Comparison of ENCODE assay signal across 13 cellular contexts in the genomic region with DNA sequence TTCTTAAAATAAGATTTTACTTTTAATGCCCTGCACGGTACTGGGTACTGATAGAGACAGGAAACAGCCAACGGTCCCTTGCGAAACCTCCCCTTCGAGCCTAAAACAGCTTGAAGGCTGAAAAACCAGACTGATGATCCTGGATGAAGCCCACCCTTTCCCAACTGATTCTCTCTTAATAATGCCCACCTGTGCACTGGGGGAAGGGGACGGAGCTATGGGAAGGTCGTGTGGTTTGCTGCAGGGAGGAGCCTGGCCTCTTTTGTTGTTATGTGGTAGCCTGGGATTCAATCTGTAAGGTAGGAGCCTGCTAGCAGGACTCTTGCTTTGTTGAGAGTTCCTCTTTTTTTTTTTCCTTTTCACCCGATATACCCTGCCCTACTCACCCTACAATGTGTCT. TPM values are rescaled to one million over a fixed set of nuclear protein-coding genes. Genes with fewer than 3 reads are reported as not detected.
A peak's percentile ranks its signal among the peaks of the same experiment; 100 is the strongest.
DNase-seq lines count a peak whose midpoint lies in the region; ATAC-seq and TF ChIP-seq lines count a peak whose summit lies in the region.
"Had no signal": no experiment of that assay in that cellular context is flagged by ENCODE, and none has a peak within 500 bp of the region (broad histone marks: within the 10 kb centered on the region; RNA-seq: fewer than 3 reads in every experiment).

No MANE protein-coding gene starts in this region.

- peaks cover 50% of the 10 kb centered on the region for H3K4me1 Mint-ChIP-seq in activated CD4-positive, alpha-beta T cell treated with anti-CD3 and anti-CD28 coated beads for 36 hours
- peaks cover 60% of the 10 kb centered on the region for H3K4me1 Mint-ChIP-seq in activated naive CD8-positive, alpha-beta T cell treated with anti-CD3 and anti-CD28 coated beads for 36 hours
- peaks cover 11% of the 10 kb centered on the region for H3K4me1 Mint-ChIP-seq in nephron progenitor cell

- no peaks in the 10 kb centered on the region for H3K27me3 ChIP-seq in HAP-1 (ENCODE audit: low read depth)
- H3K27me3 ChIP-seq: tibial nerve had no signal

- H3K4me3 ChIP-seq in coronary artery = no peak overlapping the region
- H3K4me3 ChIP-seq in HAP-1 = no peak overlapping the region
- H3K4me3 ChIP-seq: A549, tibial nerve had no signal

- in situ Hi-C loops in HAP-1 (cut with MboI; ENCODE audit: low sequenced_read_pairs) = no loop called here

- intact Hi-C loops in activated CD4-positive, alpha-beta T cell treated with anti-CD3 and anti-CD28 coated beads for 36 hours (cut with DNase I, micrococcal nuclease) = loop anchor here in 1 of 2 experiments (5.0 kb wide), 2 partner anchors 33 to 542 kb away; partner anchors contain the start of gene NRIP1

- peaks cover 41% of the 10 kb centered on the region for H3K36me3 Mint-ChIP-seq in activated CD4-positive, alpha-beta T cell treated with anti-CD3 and anti-CD28 coated beads for 36 hours (ENCODE audit: low read depth)
- peaks cover 72% of the 10 kb centered on the region for H3K36me3 Mint-ChIP-seq in activated naive CD8-positive, alpha-beta T cell treated with anti-CD3 and anti-CD28 coated beads for 36 hours
- H3K36me3 Mint-ChIP-seq in nephron progenitor cell (ENCODE audit: low read depth) = no peaks in the 10 kb centered on the region

- H3K27me3 Mint-ChIP-seq in activated CD4-positive, alpha-beta T cell treated with anti-CD3 and anti-CD28 coated beads for 36 hours = no peaks in the 10 kb centered on the region
- H3K27me3 Mint-ChIP-seq in activated naive CD8-positive, alpha-beta T cell treated with anti-CD3 and anti-CD28 coated beads for 36 hours = no peaks in the 10 kb centered on the region
- H3K27me3 Mint-ChIP-seq in nephron progenitor cell (ENCODE audit: low read depth, poor library complexity) = no peaks in the 10 kb centered on the region

- H3K4me3 Mint-ChIP-seq in activated CD4-positive, alpha-beta T cell treated with anti-CD3 and anti-CD28 coated beads for 36 hours = peak overlapping the region; percentile 36
- no peak overlapping the region for H3K4me3 Mint-ChIP-seq in activated naive CD8-positive, alpha-beta T cell treated with anti-CD3 and anti-CD28 coated beads for 36 hours
- H3K4me3 Mint-ChIP-seq in nephron progenitor cell = no peak overlapping the region

- POLR2A ChIA-PET in activated CD4-positive, alpha-beta T cell treated with anti-CD3 and anti-CD28 coated beads for 36 hours (lab: Charles Lee) = no interaction called here

- no peak for ATAC-seq in activated CD4-positive, alpha-beta T cell treated with anti-CD3 and anti-CD28 coated beads for 36 hours
- ATAC-seq in HG02571 (IDR thresholded peaks at IDR 0.05; ENCODE audit: unreplicated experiment) = no peak
- ATAC-seq: A549 had no signal

- H3K4me1 ChIP-seq in HAP-1 = no peaks in the 10 kb centered on the region
- H3K4me1 ChIP-seq: A549, tibial nerve had no signal

- peak overlapping the region; percentile 23 for H3K27ac Mint-ChIP-seq in activated CD4-positive, alpha-beta T cell treated with anti-CD3 and anti-CD28 coated beads for 36 hours
- H3K27ac Mint-ChIP-seq in activated naive CD8-positive, alpha-beta T cell treated with anti-CD3 and anti-CD28 coated beads for 36 hours = peak overlapping the region; percentile 42
- peak overlapping the region; percentile 11 for H3K27ac Mint-ChIP-seq in nephron progenitor cell

- H3K9me3 ChIP-seq in HAP-1 = no peaks in the 10 kb centered on the region
- H3K9me3 ChIP-seq: A549, tibial nerve had no signal

- TF ChIP-seq CTCF in nephron progenitor cell (IDR thresholded peaks at IDR 0.05) = no peak
- no peak for TF ChIP-seq CTCF in coronary artery (IDR thresholded peaks at IDR 0.05)

- CTCF ChIA-PET in activated CD4-positive, alpha-beta T cell treated with anti-CD3 and anti-CD28 coated beads for 36 hours (lab: Charles Lee) = no interaction called here

- DNase-seq in activated CD4-positive, alpha-beta T cell treated with anti-CD3 and anti-CD28 coated beads for 36 hours = no peak
- no peak for DNase-seq in activated CD4-positive, alpha-beta T cell treated with anti-CD3 and anti-CD28 coated beads, Interleukin-2, amount 50 U/mL, for 1 hour
- peak; percentile 94 for DNase-seq in MV-4-11 (lab: John Stamatoyannopoulos, UW)
- no peak for DNase-seq in activated naive CD8-positive, alpha-beta T cell treated with anti-CD3 and anti-CD28 coated beads for 36 hours
- DNase-seq in nephron progenitor cell = no peak
- no peak for DNase-seq in coronary artery (ENCODE audit: low spot score)
- no peak for DNase-seq in HAP-1 (ENCODE audit: low spot score in 2 of 2)
- DNase-seq: effector CD4-positive, alpha-beta T cell; NCI-H345; stimulated activated CD4-positive, alpha-beta T cell treated with anti-CD3 and anti-CD28 coated beads, Interleukin-4, amount 100 ng/mL, for 4 hours had no signal

- H3K36me3 ChIP-seq in HAP-1 (replicated peaks) = no peaks in the 10 kb centered on the region
- H3K36me3 ChIP-seq: tibial nerve had no signal

- peaks cover 2% of the 10 kb centered on the region for H3K9me3 Mint-ChIP-seq in activated CD4-positive, alpha-beta T cell treated with anti-CD3 and anti-CD28 coated beads for 36 hours (ENCODE audit: low read depth)
- peaks cover 9% of the 10 kb centered on the region for H3K9me3 Mint-ChIP-seq in activated naive CD8-positive, alpha-beta T cell treated with anti-CD3 and anti-CD28 coated beads for 36 hours
- peaks cover 4% of the 10 kb centered on the region for H3K9me3 Mint-ChIP-seq in nephron progenitor cell

- H3K27ac ChIP-seq in coronary artery = peak overlapping the region in 1 of 2 donors; percentile 0
- H3K27ac ChIP-seq: A549 had no signal

RNA-seq across cellular contexts. Expression of gene SAMSN1, which starts 25.6 kb away (rescaled TPM):
- 10 to 100 TPM; 39.8 to 43.5 TPM for total RNA-seq in activated CD4-positive, alpha-beta T cell treated with anti-CD3 and anti-CD28 coated beads for 36 hours
- total RNA-seq in activated naive CD8-positive, alpha-beta T cell treated with anti-CD3 and anti-CD28 coated beads for 36 hours = 100 to 1,000 TPM; 113 to 119 TPM
